Comparison of ENCODE assay signal across 19 cellular contexts in genomic region chr19:51456541-51457290, GRCh38. TPM values are rescaled to one million over a fixed set of nuclear protein-coding genes. Genes with fewer than 3 reads are reported as not detected.
"Had no signal": no experiment of that assay in that cellular context is flagged by ENCODE, and none has a peak within 500 bp of the region (broad histone marks: within the 10 kb centered on the region; RNA-seq: fewer than 3 reads in every experiment).

No MANE protein-coding gene starts in this region.

- DNase-seq: activated CD4-positive, alpha-beta T cell treated with anti-CD3 and anti-CD28 coated beads, Interleukin-2, amount 10 ng/mL, durations not matched to agents 7 days and 5 days; activated CD4-positive, CD25-positive, alpha-beta regulatory T cell; activated gamma-delta T cell; activated T-cell treated with anti-CD3 and anti-CD28 coated beads, Interleukin-2, amount 50 U/mL, for 48 hours; amygdala; brain microvascular endothelial cell; cerebellar nuclear complex; foreskin melanocyte; heart left ventricle; islet precursor cell; left lung; retina; T-helper 17 cell had no signal

- H3K27ac ChIP-seq: brain microvascular endothelial cell, left lung had no signal

- H3K4me2 ChIP-seq: smooth muscle cell had no signal

- H3K27me3 ChIP-seq: brain microvascular endothelial cell had no signal

- FAIRE-seq: endothelial cell of umbilical vein had no signal

- H3K36me3 ChIP-seq: brain microvascular endothelial cell, heart left ventricle, left lung had no signal

- ATAC-seq: heart left ventricle; left lung; stimulated activated effector memory CD8-positive, alpha-beta T cell treated with anti-CD3 and anti-CD28 coated beads, Interleukin-12 subunit alpha, Interleukin-12 subunit beta, amount 100 ng/mL, for 72 hours; T-helper 17 cell had no signal

- H3K4me3 ChIP-seq: left lung, smooth muscle cell had no signal

- H3K9me3 ChIP-seq: heart left ventricle, left lung had no signal

RNA-seq across cellular contexts. Expression of gene SIGLEC8, which starts 1.5 kb away (rescaled TPM):
- total RNA-seq: activated CD4-positive, alpha-beta T cell treated with anti-CD3 and anti-CD28 coated beads, Interleukin-2, amount 10 ng/mL, durations not matched to agents 7 days and 5 days; activated CD8-positive, alpha-beta memory T cell treated with anti-CD3 and anti-CD28 coated beads for 36 hours; endothelial cell of umbilical vein; smooth muscle cell; T-helper 17 cell had no signal
- polyA plus RNA-seq: endothelial cell of umbilical vein, heart left ventricle, smooth muscle cell had no signal

RNA-seq across cellular contexts. Expression of gene CEACAM18, which starts 21.6 kb away (rescaled TPM):
- total RNA-seq: activated CD4-positive, alpha-beta T cell treated with anti-CD3 and anti-CD28 coated beads, Interleukin-2, amount 10 ng/mL, durations not matched to agents 7 days and 5 days; activated CD8-positive, alpha-beta memory T cell treated with anti-CD3 and anti-CD28 coated beads for 36 hours; endothelial cell of umbilical vein; heart left ventricle; left lung; omental fat pad; smooth muscle cell; T-helper 17 cell; ureter had no signal
- polyA plus RNA-seq: endothelial cell of umbilical vein, heart left ventricle, smooth muscle cell had no signal

RNA-seq across cellular contexts. Expression of gene SIGLEC10, which starts 39.3 kb away (rescaled TPM):
- total RNA-seq: endothelial cell of umbilical vein, smooth muscle cell had no signal
- polyA plus RNA-seq: endothelial cell of umbilical vein, smooth muscle cell had no signal

RNA-seq across cellular contexts. Expression of gene SIGLEC12, which starts 44.9 kb away (rescaled TPM):
- total RNA-seq: endothelial cell of umbilical vein, smooth muscle cell, T-helper 17 cell had no signal
- polyA plus RNA-seq: endothelial cell of umbilical vein, smooth muscle cell had no signal
